In the genomic region with DNA sequence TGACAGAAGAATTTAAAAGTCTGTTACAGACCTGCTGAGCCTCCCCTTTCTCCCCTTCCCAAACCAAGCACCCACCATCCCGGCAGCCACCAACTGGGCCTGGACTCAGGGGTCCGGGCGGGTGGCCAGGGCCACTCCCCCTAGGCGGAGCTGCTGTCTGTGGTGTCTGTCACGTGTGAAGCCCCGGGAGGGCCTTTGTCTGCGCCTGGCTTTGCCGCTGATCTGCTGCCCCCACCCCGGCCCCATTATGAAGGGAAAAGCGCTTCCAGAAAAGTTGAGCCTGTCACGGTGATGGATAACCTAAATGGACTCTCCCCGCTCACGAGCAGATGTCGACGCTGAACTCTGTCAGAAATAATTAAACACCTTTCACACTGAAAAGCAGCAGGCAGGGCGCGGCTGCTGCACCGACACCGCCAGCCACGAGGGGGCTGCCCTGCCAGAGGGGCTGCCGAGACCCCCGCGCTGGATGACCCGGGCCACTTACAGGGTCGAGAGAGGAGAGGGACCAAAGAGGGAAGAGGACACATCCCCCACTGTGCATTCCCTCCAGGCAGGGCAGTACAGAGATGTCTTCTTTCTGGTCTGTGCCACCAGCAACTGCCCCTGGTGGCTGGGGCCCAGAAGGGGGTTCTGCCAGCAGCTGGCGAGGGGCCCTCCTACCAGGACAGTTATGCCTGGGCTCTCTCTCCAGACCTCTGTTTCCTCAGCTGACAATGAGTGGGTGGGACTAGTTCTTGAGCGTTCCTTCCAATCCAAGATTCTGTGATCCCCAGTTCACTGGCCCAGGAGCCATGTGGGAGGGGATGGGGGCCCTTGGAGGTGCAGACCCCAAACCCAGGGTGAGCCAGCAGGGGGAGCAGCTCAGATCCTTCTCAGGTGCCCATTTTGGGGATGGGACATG, we compare ENCODE assay signal across 8 cellular contexts. TPM values are rescaled to one million over a fixed set of nuclear protein-coding genes. Genes with fewer than 3 reads are reported as not detected.
DNase-seq lines count a peak whose midpoint lies in the region; ATAC-seq, FAIRE-seq and TF ChIP-seq lines count a peak whose summit lies in the region.

No MANE protein-coding gene starts in this region.

- peaks cover 50% of the 10 kb centered on the region for H3K27me3 Mint-ChIP-seq in stimulated activated naive CD8-positive, alpha-beta T cell treated with anti-CD3 and anti-CD28 coated beads, Interleukin-15, amount 100 ng/mL, for 72 hours
- H3K27me3 Mint-ChIP-seq in activated CD4-positive, alpha-beta memory T cell treated with anti-CD3 and anti-CD28 coated beads for 36 hours, result peaks cover 12% of the 10 kb centered on the region

- CTCF ChIA-PET in A549 (lab: Yijun Ruan, JAX), result interaction anchor here (0.7 to 1.3 kb wide), 4 partner anchors 11 to 29 kb away, joined by 3 read pairs; no protein-coding TSS in a partner anchor
- CTCF ChIA-PET in activated CD4-positive, alpha-beta memory T cell treated with anti-CD3 and anti-CD28 coated beads for 36 hours (lab: Charles Lee), result no interaction called here

- H3K9me3 ChIP-seq in A549, result no peaks in the 10 kb centered on the region
- H3K9me3 ChIP-seq in HUES64 (ENCODE audit: insufficient read depth, low read depth, low read length), result no peaks in the 10 kb centered on the region
- H3K9me3 ChIP-seq in SJCRH30 (replicated peaks), result no peaks in the 10 kb centered on the region
- H3K9me3 ChIP-seq in right cardiac atrium (ENCODE audit: control insufficient read depth, low read length), result no peaks in the 10 kb centered on the region

- TF ChIP-seq CTCF in A549 (IDR thresholded peaks at IDR 0.05), result peak; percentile 27; the same call in 2 of the 3 replicates

- H3K27ac ChIP-seq in A549 (peak overlapping the region in 1 of 2 experiments; percentile 29; a peak in 2 of 6 replicates), HUES64 (ENCODE audit: low read depth, low read length) (no peak overlapping the region), SJCRH30 (no peak overlapping the region), right cardiac atrium (ENCODE audit: low read length) (no peak overlapping the region)

- H3K36me3 Mint-ChIP-seq in activated CD4-positive, alpha-beta memory T cell treated with anti-CD3 and anti-CD28 coated beads for 36 hours, result no peaks in the 10 kb centered on the region

- no peaks in the 10 kb centered on the region for H3K27me3 ChIP-seq in HUES64 (ENCODE audit: insufficient read depth, low read length)
- H3K27me3 ChIP-seq in SJCRH30, result peaks cover 4% of the 10 kb centered on the region; the same call in 1 of the 2 replicates
- no peaks in the 10 kb centered on the region for H3K27me3 ChIP-seq in right cardiac atrium (ENCODE audit: control insufficient read depth, insufficient read depth)

- no peaks in the 10 kb centered on the region for H3K36me3 ChIP-seq in HUES64 (ENCODE audit: insufficient read depth, low read length)
- H3K36me3 ChIP-seq in SJCRH30, result no peaks in the 10 kb centered on the region

- TF ChIP-seq POLR2A in A549 (IDR thresholded peaks at IDR 0.05; ENCODE audit: low read length), result no peak

- ATAC-seq in A549 (peak; percentile 60 to 73; a peak in 5 of 6 replicates), right cardiac atrium (peak; percentile 63 to 64)
- no peak for ATAC-seq in stimulated activated naive CD8-positive, alpha-beta T cell treated with anti-CD3 and anti-CD28 coated beads, Interleukin-15, amount 100 ng/mL, for 72 hours

- H3K9ac ChIP-seq in HUES64 (ENCODE audit: low read depth, low read length), result no peak overlapping the region; the same call in 1 of the 2 replicates

- DNase-seq in A549 (ENCODE audit: low read depth in 1 of 2, low spot score in 1 of 2), result peak in 1 of 2 experiments; percentile 50
- DNase-seq in SJCRH30, result peak; percentile 68 to 75
- peak in 2 of 3 donors; percentile 71 to 79 for DNase-seq in right cardiac atrium
- DNase-seq in stimulated activated naive CD8-positive, alpha-beta T cell treated with anti-CD3 and anti-CD28 coated beads, Interleukin-15, amount 100 ng/mL, for 72 hours, result no peak
- DNase-seq in activated CD4-positive, alpha-beta memory T cell treated with anti-CD3 and anti-CD28 coated beads for 36 hours, result no peak
- DNase-seq in stimulated activated CD4-positive, alpha-beta T cell treated with anti-CD3 and anti-CD28 coated beads, Interleukin-12 subunit alpha, Interleukin-12 subunit beta, amount 100 ng/mL, for 4 hours, result no peak
- DNase-seq in activated CD4-positive, alpha-beta T cell treated with anti-CD3 and anti-CD28 coated beads for 4 hours, result no peak

- peaks cover 7% of the 10 kb centered on the region for H3K4me1 Mint-ChIP-seq in stimulated activated naive CD8-positive, alpha-beta T cell treated with anti-CD3 and anti-CD28 coated beads, Interleukin-15, amount 100 ng/mL, for 72 hours
- H3K4me1 Mint-ChIP-seq in activated CD4-positive, alpha-beta memory T cell treated with anti-CD3 and anti-CD28 coated beads for 36 hours (ENCODE audit: low read depth), result no peaks in the 10 kb centered on the region

- peak overlapping the region; percentile 5 to 42 for H3K4me3 Mint-ChIP-seq in stimulated activated naive CD8-positive, alpha-beta T cell treated with anti-CD3 and anti-CD28 coated beads, Interleukin-15, amount 100 ng/mL, for 72 hours
- H3K4me3 Mint-ChIP-seq in activated CD4-positive, alpha-beta memory T cell treated with anti-CD3 and anti-CD28 coated beads for 36 hours, result no peak overlapping the region

- intact Hi-C loops in right cardiac atrium (cut with DNase I), result no loop called here
- intact Hi-C loops in activated CD4-positive, alpha-beta memory T cell treated with anti-CD3 and anti-CD28 coated beads for 36 hours (cut with micrococcal nuclease), result no loop called here

- peak overlapping the region; percentile 93 for H3K4me2 ChIP-seq in A549

- POLR2A ChIA-PET in A549 (lab: Yijun Ruan, JAX), result no interaction called here
- POLR2A ChIA-PET in activated CD4-positive, alpha-beta memory T cell treated with anti-CD3 and anti-CD28 coated beads for 36 hours (lab: Charles Lee), result no interaction called here

- H3K27ac Mint-ChIP-seq in stimulated activated naive CD8-positive, alpha-beta T cell treated with anti-CD3 and anti-CD28 coated beads, Interleukin-15, amount 100 ng/mL, for 72 hours, result no peak overlapping the region
- H3K27ac Mint-ChIP-seq in activated CD4-positive, alpha-beta memory T cell treated with anti-CD3 and anti-CD28 coated beads for 36 hours, result no peak overlapping the region

- no peak for FAIRE-seq in A549 (lab: Jason Lieb, UNC)

- no peak for TF ChIP-seq RAD21 in A549 (conservative IDR thresholded peaks at IDR 0.05 in 1 of 2, IDR thresholded peaks at IDR 0.05 in 1 of 2)

- no peaks in the 10 kb centered on the region for H3K9me3 Mint-ChIP-seq in stimulated activated naive CD8-positive, alpha-beta T cell treated with anti-CD3 and anti-CD28 coated beads, Interleukin-15, amount 100 ng/mL, for 72 hours
- no peaks in the 10 kb centered on the region for H3K9me3 Mint-ChIP-seq in activated CD4-positive, alpha-beta memory T cell treated with anti-CD3 and anti-CD28 coated beads for 36 hours

- WGBS in A549 (ENCODE audit: missing lambda C conversion rate), result 20% methylated on average over 16 of the region's 27 CpGs
- WGBS in HUES64, result 6% methylated on average over 27 of the region's 27 CpGs
- 4% methylated on average over 27 of the region's 27 CpGs for WGBS in right cardiac atrium

- H3K4me3 ChIP-seq in A549 (peak overlapping the region; percentile 31; the same call in 1 of the 3 replicates), HUES64 (ENCODE audit: low read length) (peak overlapping the region; percentile 56), SJCRH30 (peak overlapping the region; percentile 51), right cardiac atrium (ENCODE audit: low read length) (no peak overlapping the region)

- TF ChIP-seq EP300 in A549 (IDR thresholded peaks at IDR 0.05), result no peak

- H3K4me1 ChIP-seq in A549 (0 out of 3 replicates have a peak, but pooled peaks cover 3% of the 10 kb centered on the region), HUES64 (ENCODE audit: insufficient read depth, low read length) (peaks cover 7% of the 10 kb centered on the region; the same call in 1 of the 2 replicates), SJCRH30 (0 out of 2 replicates have a peak, but pooled peaks cover 4% of the 10 kb centered on the region), right cardiac atrium (ENCODE audit: control insufficient read depth, insufficient read depth, low read length) (peaks cover 2% of the 10 kb centered on the region)

TF ChIP-seq in A549, 52 proteins besides CTCF, POLR2A, EP300 and RAD21:
- no peak for TF ChIP-seq MAZ (IDR thresholded peaks at IDR 0.05; ENCODE audit: borderline replicate concordance, low read depth, low read length)
- TF ChIP-seq RCOR1 (IDR thresholded peaks at IDR 0.05; ENCODE audit: low read depth, low read length), result no peak
- TF ChIP-seq JUN (IDR thresholded peaks at IDR 0.05), result no peak
- TF ChIP-seq TP53 (CRISPR knock-in tag; IDR thresholded peaks at IDR 0.05), result no peak
- no peak for TF ChIP-seq ZSCAN20 (CRISPR knock-in tag; IDR thresholded peaks at IDR 0.05)
- TF ChIP-seq ESRRA (IDR thresholded peaks at IDR 0.05; ENCODE audit: borderline replicate concordance, low read length), result no peak
- TF ChIP-seq FOSL2 (IDR thresholded peaks at IDR 0.05), result no peak
- TF ChIP-seq FOSL2 (CRISPR knock-in tag; IDR thresholded peaks at IDR 0.05), result no peak

RNA-seq across cellular contexts. Expression of a gene that starts 36.0 kb away (rescaled TPM):
- polyA plus RNA-seq in A549 (2011; rRNA removed) (not detected in 2 replicates), A549 (2017; fragmentation: RNase III; extraction: RNeasy Plus Mini Kit Qiagen cat#74134 plus additional on column Dnase treatment) (not detected in 3 replicates), right cardiac atrium (not detected)
- not detected in 2 replicates for polyA plus RNA-seq in A549 (2012; cell fraction: cytosol; rRNA removed)
- not detected in 2 replicates for polyA plus RNA-seq in A549 (2012; cell fraction: nucleus; rRNA removed)
- polyA minus RNA-seq in A549 (2011; rRNA and poly(A)+ RNA removed), result not detected in 2 replicates
- polyA plus RNA-seq in HUES64 (2013, experiment 1 of 2), result not detected
- 0.13 TPM for polyA plus RNA-seq in HUES64 (2013, experiment 2 of 2)
- total RNA-seq in SJCRH30 (2014; rRNA removed; shearing (Covaris generic)), result not detected in 2 replicates
- total RNA-seq in right cardiac atrium, result not detected
- total RNA-seq in activated CD4-positive, alpha-beta memory T cell treated with anti-CD3 and anti-CD28 coated beads for 36 hours, result not detected

Comparison
In these comparisons a context has a peak if more than half of its experiments do, and no peak if none do; other contexts are left out.
1. DNase-seq: peak in SJCRH30 (2 of 2) and right cardiac atrium (2 of 3); none in stimulated activated naive CD8-positive, alpha-beta T cell treated with anti-CD3 and anti-CD28 coated beads, Interleukin-15, amount 100 ng/mL, for 72 hours (0 of 2), activated CD4-positive, alpha-beta memory T cell treated with anti-CD3 and anti-CD28 coated beads for 36 hours (single experiment), stimulated activated CD4-positive, alpha-beta T cell treated with anti-CD3 and anti-CD28 coated beads, Interleukin-12 subunit alpha, Interleukin-12 subunit beta, amount 100 ng/mL, for 4 hours (single experiment) and activated CD4-positive, alpha-beta T cell treated with anti-CD3 and anti-CD28 coated beads for 4 hours (0 of 2).